In genomic region chr1:52702886-52703787, GRCh38 we compare ENCODE assay signal across 1 cellular context.
TF ChIP-seq lines count a peak whose summit lies in the region.

No MANE protein-coding gene starts in this region.

TF ChIP-seq in K562, 482 proteins besides CTCF, POLR2A, EP300 and RAD21 (continued from another document and continues in another):
- TF ChIP-seq MITF (IDR thresholded peaks at IDR 0.05), result peak; percentile 55; the same call in 1 of the 2 replicates
- TF ChIP-seq ASH1L (IDR thresholded peaks at IDR 0.05; ENCODE audit: borderline replicate concordance, low read depth, partially characterized antibody), result peak; percentile 71
- peak; percentile 77; the same call in 1 of the 2 replicates for TF ChIP-seq CTBP1 (IDR thresholded peaks at IDR 0.05; ENCODE audit: borderline replicate concordance)
- peak; percentile 19 for TF ChIP-seq TBP (optimal IDR thresholded peaks at IDR 0.05; ENCODE audit: low read depth, low read length)
- peak; percentile 84; the same call in 1 of the 2 replicates for TF ChIP-seq FOXP4 (CRISPR knock-in tag; IDR thresholded peaks at IDR 0.05; ENCODE audit: borderline replicate concordance)
- peak in 1 of 2 experiments; percentile 77; a peak in 1 of 4 replicates for TF ChIP-seq SIN3A (IDR thresholded peaks at IDR 0.05; ENCODE audit: borderline replicate concordance in 2 of 2, control insufficient read depth in 1 of 2, low read depth in 2 of 2, low read length in 2 of 2)
- 0 out of 2 replicates have a peak, but pooled peaks have one; percentile 75 for TF ChIP-seq ZBTB9 (CRISPR knock-in tag; IDR thresholded peaks at IDR 0.05)
- peak; percentile 36; the same call in 1 of the 2 replicates for TF ChIP-seq DIDO1 (tag; IDR thresholded peaks at IDR 0.05; ENCODE audit: low read depth)
- TF ChIP-seq ATF1 (CRISPR knock-in tag; IDR thresholded peaks at IDR 0.05), result no peak
- peak; percentile 93 for TF ChIP-seq ATF1 (tag; IDR thresholded peaks at IDR 0.05)
- TF ChIP-seq, protein P1, sequence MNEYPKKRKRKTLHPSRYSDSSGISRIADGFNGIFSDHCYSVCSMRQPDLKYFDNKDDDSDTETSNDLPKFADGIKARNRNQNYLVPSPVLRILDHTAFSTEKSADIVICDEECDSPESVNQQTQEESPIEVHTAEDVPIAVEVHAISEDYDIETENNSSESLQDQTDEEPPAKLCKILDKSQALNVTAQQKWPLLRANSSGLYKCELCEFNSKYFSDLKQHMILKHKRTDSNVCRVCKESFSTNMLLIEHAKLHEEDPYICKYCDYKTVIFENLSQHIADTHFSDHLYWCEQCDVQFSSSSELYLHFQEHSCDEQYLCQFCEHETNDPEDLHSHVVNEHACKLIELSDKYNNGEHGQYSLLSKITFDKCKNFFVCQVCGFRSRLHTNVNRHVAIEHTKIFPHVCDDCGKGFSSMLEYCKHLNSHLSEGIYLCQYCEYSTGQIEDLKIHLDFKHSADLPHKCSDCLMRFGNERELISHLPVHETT (CRISPR knock-in tag; conservative IDR thresholded peaks at IDR 0.05 in 1 of 2, IDR thresholded peaks at IDR 0.05 in 1 of 2), result peak in 1 of 2 experiments; percentile 68; a peak in 1 of 4 replicates
- TF ChIP-seq TGIF2 (CRISPR knock-in tag; IDR thresholded peaks at IDR 0.05), result 0 out of 2 replicates have a peak, but pooled peaks have one; percentile 56
- peak; percentile 67; the same call in 1 of the 2 replicates for TF ChIP-seq MTA1 (IDR thresholded peaks at IDR 0.05; ENCODE audit: borderline replicate concordance)
- peak; percentile 43; the same call in 1 of the 2 replicates for TF ChIP-seq TCF3 (CRISPR knock-in tag; IDR thresholded peaks at IDR 0.05)
- TF ChIP-seq, protein P2, sequence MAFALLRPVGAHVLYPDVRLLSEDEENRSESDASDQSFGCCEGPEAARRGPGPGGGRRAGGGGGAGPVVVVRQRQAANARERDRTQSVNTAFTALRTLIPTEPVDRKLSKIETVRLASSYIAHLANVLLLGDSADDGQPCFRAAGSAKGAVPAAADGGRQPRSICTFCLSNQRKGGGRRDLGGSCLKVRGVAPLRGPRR (CRISPR knock-in tag; IDR thresholded peaks at IDR 0.05), result no peak
- no peak; the same call in 1 of the 2 replicates for TF ChIP-seq NR4A1 (CRISPR knock-in tag; IDR thresholded peaks at IDR 0.05)
- TF ChIP-seq NR4A1 (tag; IDR thresholded peaks at IDR 0.05), result peak; percentile 62; the same call in 1 of the 2 replicates
- TF ChIP-seq CEBPB (tag; IDR thresholded peaks at IDR 0.05), result peak; percentile 96
- no peak; the same call in 1 of the 2 replicates for TF ChIP-seq CREB1 (IDR thresholded peaks at IDR 0.05)
- peak; percentile 76; the same call in 1 of the 2 replicates for TF ChIP-seq CREB1 (CRISPR knock-in tag; IDR thresholded peaks at IDR 0.05)
- TF ChIP-seq, protein P3, sequence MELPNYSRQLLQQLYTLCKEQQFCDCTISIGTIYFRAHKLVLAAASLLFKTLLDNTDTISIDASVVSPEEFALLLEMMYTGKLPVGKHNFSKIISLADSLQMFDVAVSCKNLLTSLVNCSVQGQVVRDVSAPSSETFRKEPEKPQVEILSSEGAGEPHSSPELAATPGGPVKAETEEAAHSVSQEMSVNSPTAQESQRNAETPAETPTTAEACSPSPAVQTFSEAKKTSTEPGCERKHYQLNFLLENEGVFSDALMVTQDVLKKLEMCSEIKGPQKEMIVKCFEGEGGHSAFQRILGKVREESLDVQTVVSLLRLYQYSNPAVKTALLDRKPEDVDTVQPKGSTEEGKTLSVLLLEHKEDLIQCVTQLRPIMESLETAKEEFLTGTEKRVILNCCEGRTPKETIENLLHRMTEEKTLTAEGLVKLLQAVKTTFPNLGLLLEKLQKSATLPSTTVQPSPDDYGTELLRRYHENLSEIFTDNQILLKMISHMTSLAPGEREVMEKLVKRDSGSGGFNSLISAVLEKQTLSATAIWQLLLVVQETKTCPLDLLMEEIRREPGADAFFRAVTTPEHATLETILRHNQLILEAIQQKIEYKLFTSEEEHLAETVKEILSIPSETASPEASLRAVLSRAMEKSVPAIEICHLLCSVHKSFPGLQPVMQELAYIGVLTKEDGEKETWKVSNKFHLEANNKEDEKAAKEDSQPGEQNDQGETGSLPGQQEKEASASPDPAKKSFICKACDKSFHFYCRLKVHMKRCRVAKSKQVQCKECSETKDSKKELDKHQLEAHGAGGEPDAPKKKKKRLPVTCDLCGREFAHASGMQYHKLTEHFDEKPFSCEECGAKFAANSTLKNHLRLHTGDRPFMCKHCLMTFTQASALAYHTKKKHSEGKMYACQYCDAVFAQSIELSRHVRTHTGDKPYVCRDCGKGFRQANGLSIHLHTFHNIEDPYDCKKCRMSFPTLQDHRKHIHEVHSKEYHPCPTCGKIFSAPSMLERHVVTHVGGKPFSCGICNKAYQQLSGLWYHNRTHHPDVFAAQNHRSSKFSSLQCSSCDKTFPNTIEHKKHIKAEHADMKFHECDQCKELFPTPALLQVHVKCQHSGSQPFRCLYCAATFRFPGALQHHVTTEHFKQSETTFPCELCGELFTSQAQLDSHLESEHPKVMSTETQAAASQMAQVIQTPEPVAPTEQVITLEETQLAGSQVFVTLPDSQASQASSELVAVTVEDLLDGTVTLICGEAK (IDR thresholded peaks at IDR 0.05), result peak; percentile 31; the same call in 1 of the 2 replicates
- TF ChIP-seq, protein P3 (CRISPR knock-in tag; IDR thresholded peaks at IDR 0.05), result no peak
- TF ChIP-seq SUPT5H (IDR thresholded peaks at IDR 0.05), result peak; percentile 61
- TF ChIP-seq MCM7 (IDR thresholded peaks at IDR 0.05), result no peak
- TF ChIP-seq USF2 (CRISPR knock-in tag; IDR thresholded peaks at IDR 0.05), result peak; percentile 96
- TF ChIP-seq TBL1XR1 (IDR thresholded peaks at IDR 0.05; ENCODE audit: low read length in 2 of 2), result 0 out of 4 replicates have a peak, but pooled peaks have one; percentile 29 to 62
- TF ChIP-seq SMAD3 (CRISPR knock-in tag; conservative IDR thresholded peaks at IDR 0.05), result no peak
- 0 out of 2 replicates have a peak, but pooled peaks have one; percentile 15 for TF ChIP-seq E2F3 (CRISPR knock-in tag; IDR thresholded peaks at IDR 0.05)
- no peak for TF ChIP-seq HNRNPUL1 (IDR thresholded peaks at IDR 0.05; ENCODE audit: low read length)
- peak; percentile 59 for TF ChIP-seq CREM (IDR thresholded peaks at IDR 0.05; ENCODE audit: low read depth)
- no peak for TF ChIP-seq ARHGAP35 (IDR thresholded peaks at IDR 0.05; ENCODE audit: partially characterized antibody)
- peak; percentile 71 for TF ChIP-seq CBFA2T2 (conservative IDR thresholded peaks at IDR 0.05)
- TF ChIP-seq PHF20 (IDR thresholded peaks at IDR 0.05; ENCODE audit: partially characterized antibody), result peak; percentile 76
- no peak for TF ChIP-seq LARP7 (IDR thresholded peaks at IDR 0.05)
- TF ChIP-seq HNRNPLL (IDR thresholded peaks at IDR 0.05; ENCODE audit: low read depth, low read length, poor library complexity, severe bottlenecking), result peak; percentile 42
- TF ChIP-seq ZNF263 (CRISPR knock-in tag; IDR thresholded peaks at IDR 0.05; ENCODE audit: borderline replicate concordance), result peak; percentile 35; the same call in 1 of the 2 replicates
